28 cellular contexts compared by ENCODE assay signal in genomic region chr6:55998586-55998985, GRCh38.
"Had no signal": no experiment of that assay in that cellular context is flagged by ENCODE, and none has a peak within 500 bp of the region (broad histone marks: within the 10 kb centered on the region; RNA-seq: fewer than 3 reads in every experiment).

No MANE protein-coding gene starts in this region.

- H3K27ac ChIP-seq: neural progenitor cell, ovary, parathyroid adenoma, psoas muscle, right lobe of liver, sigmoid colon, stomach, thoracic aorta, thyroid gland, tibial nerve, upper lobe of right lung, uterus had no signal

- DNase-seq: naive thymus-derived CD8-positive, alpha-beta T cell; occipital lobe; ovary; posterior cingulate gyrus; psoas muscle; right cardiac atrium; right lobe of liver; sigmoid colon; small intestine; stimulated activated CD4-positive, alpha-beta T cell treated with anti-CD3 and anti-CD28 coated beads, Interleukin-15, amount 100 ng/mL, for 24 hours; stimulated activated CD4-positive, alpha-beta T cell treated with anti-CD3 and anti-CD28 coated beads, Interleukin-2, amount 100 ng/mL, for 24 hours; stimulated activated CD4-positive, alpha-beta T cell treated with anti-CD3 and anti-CD28 coated beads, Interleukin-2, amount 100 ng/mL, for 48 hours; stimulated activated CD4-positive, alpha-beta T cell treated with anti-CD3 and anti-CD28 coated beads, Interleukin-4, amount 100 ng/mL, for 24 hours; stimulated activated naive B cell treated with anti-CD40 and anti-IgM and Interleukin-4, amounts not matched to agents 10 μg/mL and 1 μg/mL and 100 μg/mL, for 72 hours; stimulated activated naive CD4-positive, alpha-beta T cell treated with Interleukin-2 at 50 U/mL for 16 hours; stomach; thyroid gland; upper lobe of right lung; uterus had no signal

- H3K36me3 Mint-ChIP-seq: naive thymus-derived CD8-positive, alpha-beta T cell; natural killer cell treated with Interleukin-12 subunit alpha and Interleukin-12 subunit beta and Interleukin-15 and Interleukin-18, amount 100 ng/mL, for 72 hours; neural progenitor cell; stimulated activated effector memory CD8-positive, alpha-beta T cell treated with anti-CD3 and anti-CD28 coated beads, Interleukin-12 subunit alpha, Interleukin-12 subunit beta, amount 100 ng/mL, for 72 hours; type B pancreatic cell had no signal

- H3K9me3 Mint-ChIP-seq: stimulated activated naive CD8-positive, alpha-beta T cell treated with anti-CD3 and anti-CD28 coated beads, Interleukin-15, Interleukin-2, amounts not matched to agents 100 ng/mL and 50 ng/mL, for 24 hours; type B pancreatic cell had no signal

- H2AFZ ChIP-seq: neural progenitor cell, parathyroid adenoma had no signal

- ATAC-seq: naive thymus-derived CD8-positive, alpha-beta T cell; natural killer cell treated with Interleukin-12 subunit alpha and Interleukin-12 subunit beta and Interleukin-15 and Interleukin-18, amount 100 ng/mL, for 72 hours; psoas muscle; right cardiac atrium; right lobe of liver; stimulated activated effector memory CD8-positive, alpha-beta T cell treated with anti-CD3 and anti-CD28 coated beads, Interleukin-12 subunit alpha, Interleukin-12 subunit beta, amount 100 ng/mL, for 72 hours; stimulated activated naive B cell treated with anti-CD40 and anti-IgM and Interleukin-4, amounts not matched to agents 10 μg/mL and 1 μg/mL and 100 μg/mL, for 72 hours; upper lobe of right lung had no signal

- H3K79me2 ChIP-seq: parathyroid adenoma had no signal

- H3K4me1 Mint-ChIP-seq: naive thymus-derived CD8-positive, alpha-beta T cell; neural progenitor cell; stimulated activated effector memory CD8-positive, alpha-beta T cell treated with anti-CD3 and anti-CD28 coated beads, Interleukin-12 subunit alpha, Interleukin-12 subunit beta, amount 100 ng/mL, for 72 hours; stimulated activated naive B cell treated with anti-CD40 and anti-IgM and Interleukin-4, amounts not matched to agents 10 μg/mL and 1 μg/mL and 100 μg/mL, for 72 hours had no signal

- FAIRE-seq: small intestine had no signal

- H3K27ac Mint-ChIP-seq: naive thymus-derived CD8-positive, alpha-beta T cell; natural killer cell treated with Interleukin-12 subunit alpha and Interleukin-12 subunit beta and Interleukin-15 and Interleukin-18, amount 100 ng/mL, for 72 hours; neural progenitor cell; progenitor cell of endocrine pancreas; stimulated activated effector memory CD8-positive, alpha-beta T cell treated with anti-CD3 and anti-CD28 coated beads, Interleukin-12 subunit alpha, Interleukin-12 subunit beta, amount 100 ng/mL, for 72 hours; stimulated activated naive B cell treated with anti-CD40 and anti-IgM and Interleukin-4, amounts not matched to agents 10 μg/mL and 1 μg/mL and 100 μg/mL, for 72 hours; stimulated activated naive CD8-positive, alpha-beta T cell treated with anti-CD3 and anti-CD28 coated beads, Interleukin-15, Interleukin-2, amounts not matched to agents 100 ng/mL and 50 ng/mL, for 24 hours; type B pancreatic cell had no signal

- H3K4me2 ChIP-seq: neural progenitor cell had no signal

- H3K4me3 Mint-ChIP-seq: naive thymus-derived CD8-positive, alpha-beta T cell; natural killer cell treated with Interleukin-12 subunit alpha and Interleukin-12 subunit beta and Interleukin-15 and Interleukin-18, amount 100 ng/mL, for 72 hours; neural progenitor cell; stimulated activated effector memory CD8-positive, alpha-beta T cell treated with anti-CD3 and anti-CD28 coated beads, Interleukin-12 subunit alpha, Interleukin-12 subunit beta, amount 100 ng/mL, for 72 hours; stimulated activated naive B cell treated with anti-CD40 and anti-IgM and Interleukin-4, amounts not matched to agents 10 μg/mL and 1 μg/mL and 100 μg/mL, for 72 hours; stimulated activated naive CD8-positive, alpha-beta T cell treated with anti-CD3 and anti-CD28 coated beads, Interleukin-15, Interleukin-2, amounts not matched to agents 100 ng/mL and 50 ng/mL, for 24 hours; type B pancreatic cell had no signal

- H3K27me3 ChIP-seq: neural progenitor cell, ovary, right lobe of liver, sigmoid colon, stomach, thyroid gland, tibial nerve, upper lobe of right lung, uterus had no signal

- H3K9ac ChIP-seq: neural progenitor cell, parathyroid adenoma had no signal

- H3K4me3 ChIP-seq: neural progenitor cell, ovary, psoas muscle, right lobe of liver, sigmoid colon, stomach, thoracic aorta, thyroid gland, tibial nerve, upper lobe of right lung, uterus had no signal

- H3K27me3 Mint-ChIP-seq: naive thymus-derived CD8-positive, alpha-beta T cell; natural killer cell treated with Interleukin-12 subunit alpha and Interleukin-12 subunit beta and Interleukin-15 and Interleukin-18, amount 100 ng/mL, for 72 hours; progenitor cell of endocrine pancreas; stimulated activated naive B cell treated with anti-CD40 and anti-IgM and Interleukin-4, amounts not matched to agents 10 μg/mL and 1 μg/mL and 100 μg/mL, for 72 hours; stimulated activated naive CD8-positive, alpha-beta T cell treated with anti-CD3 and anti-CD28 coated beads, Interleukin-15, Interleukin-2, amounts not matched to agents 100 ng/mL and 50 ng/mL, for 24 hours; type B pancreatic cell had no signal

- H3K4me1 ChIP-seq: neural progenitor cell, parathyroid adenoma, psoas muscle, right lobe of liver, sigmoid colon, stomach, thyroid gland, tibial nerve, upper lobe of right lung, uterus had no signal

- H3K36me3 ChIP-seq: neural progenitor cell, ovary, right lobe of liver, sigmoid colon, stomach, thoracic aorta, thyroid gland, tibial nerve, upper lobe of right lung, uterus had no signal

- H3K9me3 ChIP-seq: ovary, psoas muscle, right lobe of liver, sigmoid colon, thoracic aorta, thyroid gland, upper lobe of right lung, uterus had no signal
